In genomic region chr6:123534264-123534663, GRCh38 we compare ENCODE assay signal across 24 cellular contexts.
DNase-seq lines count a peak whose midpoint lies in the region; ATAC-seq and TF ChIP-seq lines count a peak whose summit lies in the region.
"Had no signal": no experiment of that assay in that cellular context is flagged by ENCODE, and none has a peak within 500 bp of the region (broad histone marks: within the 10 kb centered on the region; RNA-seq: fewer than 3 reads in every experiment).

No MANE protein-coding gene starts in this region.

- H3K9ac ChIP-seq in neuronal stem cell (ENCODE audit: low read depth, low read length, poor library complexity), result no peak overlapping the region
- peak overlapping the region; percentile 5 for H3K9ac ChIP-seq in smooth muscle cell (ENCODE audit: low read depth)
- H3K9ac ChIP-seq: KMS-11 had no signal

- no peaks in the 10 kb centered on the region for H3K27me3 ChIP-seq in PC-9 (ENCODE audit: insufficient read depth, low read depth)
- no peaks in the 10 kb centered on the region for H3K27me3 ChIP-seq in heart right ventricle
- no peaks in the 10 kb centered on the region for H3K27me3 ChIP-seq in neuronal stem cell (ENCODE audit: control insufficient read depth in 3 of 3, insufficient read depth in 3 of 3, low read depth in 1 of 3, low read length in 3 of 3)
- H3K27me3 ChIP-seq in smooth muscle cell (ENCODE audit: low read depth), result no peaks in the 10 kb centered on the region
- H3K27me3 ChIP-seq: SJSA1 had no signal

- BruUV-seq in PC-9 (replicated peaks; lab: Mats Ljungman, UMichigan), result no TSS peak

- H3K9me3 ChIP-seq in PC-9 (ENCODE audit: insufficient read depth, low read depth) (no peaks in the 10 kb centered on the region), heart right ventricle (no peaks in the 10 kb centered on the region), neuronal stem cell (replicated peaks in 1 of 2; ENCODE audit: control insufficient read depth in 2 of 2, insufficient read depth in 1 of 2, low read depth in 1 of 2, low read length in 2 of 2) (no peaks in the 10 kb centered on the region), smooth muscle cell (replicated peaks; ENCODE audit: low read depth) (no peaks in the 10 kb centered on the region)
- H3K9me3 ChIP-seq: Caco-2, SJSA1 had no signal

- no peaks in the 10 kb centered on the region for H3K36me3 ChIP-seq in PC-9 (ENCODE audit: low read depth)
- no peaks in the 10 kb centered on the region for H3K36me3 ChIP-seq in heart right ventricle
- no peaks in the 10 kb centered on the region for H3K36me3 ChIP-seq in neuronal stem cell (replicated peaks in 1 of 2; ENCODE audit: control insufficient read depth in 2 of 2, insufficient read depth in 2 of 2, low read length in 2 of 2)
- H3K36me3 ChIP-seq in smooth muscle cell (ENCODE audit: low read depth), result no peaks in the 10 kb centered on the region
- H3K36me3 ChIP-seq: SJSA1 had no signal

- 0 out of 2 replicates have a peak overlapping the region, but pooled peaks have one; percentile 29 for H2AFZ ChIP-seq in PC-9
- peak overlapping the region; percentile 13 for H2AFZ ChIP-seq in neuronal stem cell (ENCODE audit: low read length)
- peak overlapping the region; percentile 2 for H2AFZ ChIP-seq in smooth muscle cell (ENCODE audit: low read depth)
- H2AFZ ChIP-seq: GM23338 had no signal

- peak; percentile 46 to 98 (median 91) for ATAC-seq in heart right ventricle
- ATAC-seq: CD8-positive, alpha-beta T cell; GM23338 had no signal

- H3K18ac ChIP-seq in neuronal stem cell (ENCODE audit: low read length), result no peak overlapping the region

- no peak overlapping the region for H2BK5ac ChIP-seq in neuronal stem cell (ENCODE audit: low read length)

- H3K27ac ChIP-seq in PC-9, result no peak overlapping the region
- peak overlapping the region in 8 of 10 donors; percentile 52 to 83 (median 71) for H3K27ac ChIP-seq in heart right ventricle
- no peak overlapping the region for H3K27ac ChIP-seq in neuronal stem cell (replicated peaks; ENCODE audit: low read length)
- peak overlapping the region; percentile 58 for H3K27ac ChIP-seq in smooth muscle cell (ENCODE audit: low read depth)
- H3K27ac ChIP-seq: C4-2B, HL-60, KMS-11, SJSA1 had no signal

- H2AK5ac ChIP-seq in neuronal stem cell (ENCODE audit: low read depth, low read length), result no peak overlapping the region

- H4K8ac ChIP-seq in neuronal stem cell (ENCODE audit: low read depth, low read length), result no peak overlapping the region

- no peak overlapping the region for H3K23ac ChIP-seq in neuronal stem cell (ENCODE audit: low read depth, low read length, poor library complexity)

- no peak overlapping the region for H3K14ac ChIP-seq in neuronal stem cell (ENCODE audit: low read length)

- intact Hi-C loops in PC-9 (cut with micrococcal nuclease; ENCODE audit: unreplicated experiment) (no loop called here), heart right ventricle (cut with DNase I) (no loop called here), posterior vena cava (cut with DNase I) (loop anchor here in 1 of 2 donors (10.0 kb wide), 1 partner anchor 101 kb away; the partner anchor contains the start of gene TRDN)

- H3K4me1 ChIP-seq in PC-9 (replicated peaks; ENCODE audit: insufficient read depth) (peaks cover 14% of the 10 kb centered on the region), heart right ventricle (peaks cover 0 to 20% (median 12%) of the 10 kb centered on the region in 9 donors), neuronal stem cell (ENCODE audit: control insufficient read depth in 2 of 2, insufficient read depth in 1 of 2, low read depth in 1 of 2, low read length in 2 of 2) (no peaks in the 10 kb centered on the region), smooth muscle cell (ENCODE audit: low read depth) (no peaks in the 10 kb centered on the region)
- H3K4me1 ChIP-seq: Caco-2, SJSA1 had no signal

- H3K79me2 ChIP-seq in PC-9 (ENCODE audit: low read depth) (no peaks in the 10 kb centered on the region), smooth muscle cell (ENCODE audit: low read depth) (no peaks in the 10 kb centered on the region)

- H2BK120ac ChIP-seq in neuronal stem cell (ENCODE audit: low read depth, low read length), result no peak overlapping the region

- no peak overlapping the region for H3K4me3 ChIP-seq in PC-9
- H3K4me3 ChIP-seq in heart right ventricle, result no peak overlapping the region
- no peak overlapping the region for H3K4me3 ChIP-seq in neuronal stem cell (ENCODE audit: low read length in 2 of 2)
- H3K4me3 ChIP-seq in smooth muscle cell, result no peak overlapping the region
- H3K4me3 ChIP-seq: GM23338, SJSA1 had no signal

- 13 to 23% methylated on average over 2 of the region's 2 CpGs for WGBS in heart right ventricle, 2 donors
- WGBS in neuronal stem cell (ENCODE audit: extremely low coverage in 2 of 2, insufficient read length in 2 of 2, insufficient replicate concordance in 1 of 2), 2 donors, result no CpG with 5 or more reads among the region's 2 CpGs
- WGBS in smooth muscle cell (ENCODE audit: low lambda C conversion rate), result 8% methylated on average over 2 of the region's 2 CpGs

- no peaks in the 10 kb centered on the region for H4K20me1 ChIP-seq in PC-9 (ENCODE audit: insufficient read depth)
- no peaks in the 10 kb centered on the region for H4K20me1 ChIP-seq in smooth muscle cell (ENCODE audit: low read depth)

- H3K4ac ChIP-seq in neuronal stem cell (ENCODE audit: low read length), result no peak overlapping the region

- CTCF ChIA-PET in PC-9 (lab: Charles Lee), result no interaction called here

- no peaks in the 10 kb centered on the region; the same call in 1 of the 2 replicates for H3K9me2 ChIP-seq in PC-9 (ENCODE audit: insufficient read depth)

- H3F3A ChIP-seq in PC-9 (ENCODE audit: insufficient read depth, low read depth), result no peaks in the 10 kb centered on the region
- H3F3A ChIP-seq in smooth muscle cell (ENCODE audit: low read depth), result no peaks in the 10 kb centered on the region

- H4K91ac ChIP-seq in neuronal stem cell (ENCODE audit: low read depth, low read length, poor library complexity), result no peak overlapping the region

- DNase-seq in PC-9, result no peak
- DNase-seq in heart right ventricle, result peak in 1 of 2 donors; percentile 37
- DNase-seq in neuronal stem cell (ENCODE audit: low spot score), result no peak
- DNase-seq in smooth muscle cell (lab: John Stamatoyannopoulos, UW; ENCODE audit: unreplicated experiment), result no peak
- DNase-seq in activated CD4-positive, alpha-beta T cell treated with anti-CD3 and anti-CD28 coated beads, Interleukin-2, amount 50 U/mL, for 1 hour, result no peak
- DNase-seq in posterior vena cava (ENCODE audit: low spot score), result no peak
- DNase-seq in ecto neural progenitor cell (ENCODE audit: low spot score), result no peak
- DNase-seq: Caco-2; CD8-positive, alpha-beta T cell; H9; HFFc6; NCI-H1048; NCI-H1417; NCI-H1694; NCI-H2081 treated with DMSO at 0.1 percent for 48 hours; NCI-H2171 treated with DMSO at 0.1 percent for 48 hours; NCI-H345; NCI-H524; NCI-H748 treated with DMSO at 0.1 percent for 48 hours had no signal

- POLR2A ChIA-PET in PC-9 (lab: Charles Lee; ENCODE audit: unreplicated experiment), result no interaction called here

- H3K4me2 ChIP-seq in PC-9, result no peak overlapping the region
- H3K4me2 ChIP-seq in neuronal stem cell (ENCODE audit: insufficient read depth, low read length, poor library complexity, severe bottlenecking), result no peak overlapping the region
- H3K4me2 ChIP-seq in smooth muscle cell, result peak overlapping the region; percentile 11
- H3K4me2 ChIP-seq: GM23338, KMS-11 had no signal

- no peak overlapping the region for H2BK15ac ChIP-seq in neuronal stem cell (ENCODE audit: low read length)

- TF ChIP-seq CTCF in PC-9 (conservative IDR thresholded peaks at IDR 0.05) (no peak), heart right ventricle (IDR thresholded peaks at IDR 0.05) (no peak), smooth muscle cell (IDR thresholded peaks at IDR 0.05; ENCODE audit: borderline replicate concordance, insufficient read depth, poor library complexity, severe bottlenecking) (no peak)

- no peaks in the 10 kb centered on the region for H3K79me1 ChIP-seq in neuronal stem cell (ENCODE audit: low read depth, low read length)

- H2BK12ac ChIP-seq in neuronal stem cell (ENCODE audit: low read length), result no peak overlapping the region

Comparison
In these comparisons a context has a peak if more than half of its experiments do, and no peak if none do; other contexts are left out.
1. H3K27ac ChIP-seq: peak in heart right ventricle (8 of 10) and smooth muscle cell (single experiment); none in PC-9 (single experiment) and neuronal stem cell (single experiment).
2. Peak in every context shown above with its lines, with median percentiles within 50 percentile points of each other: H2AFZ ChIP-seq.